In the genomic region with DNA sequence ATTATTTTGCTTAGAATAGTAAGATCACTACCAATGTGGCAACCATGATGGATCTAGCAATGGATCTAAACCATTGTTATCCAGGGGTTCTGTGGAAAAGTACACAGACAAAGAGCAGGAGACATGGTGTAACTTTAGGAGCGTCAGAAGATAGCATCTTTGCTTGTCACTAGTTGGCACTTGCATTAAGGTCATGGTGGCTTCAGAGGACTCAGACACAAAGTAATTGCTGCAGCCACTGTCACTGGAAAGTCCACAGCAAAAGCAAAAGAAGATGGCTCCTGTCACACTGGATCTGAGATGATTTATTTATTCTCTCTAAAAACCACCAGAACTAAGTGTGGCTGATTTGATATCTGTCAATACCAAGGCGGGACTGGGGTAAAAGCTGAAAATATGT, we compare ENCODE assay signal across 8 cellular contexts.
"Had no signal": no experiment of that assay in that cellular context is flagged by ENCODE, and none has a peak within 500 bp of the region (broad histone marks: within the 10 kb centered on the region; RNA-seq: fewer than 3 reads in every experiment).

No MANE protein-coding gene starts in this region.

- H3K27ac Mint-ChIP-seq: HFFc6 had no signal

- H3K4me3 Mint-ChIP-seq: HFFc6 had no signal

- ATAC-seq: HCT116, K562 had no signal

- H3K4me1 ChIP-seq: HAP-1 had no signal

- H3K36me3 ChIP-seq: HAP-1 had no signal

- DNase-seq: GOT3, H7, HFFc6, IMR-90, KG1 had no signal

- H3K4me3 ChIP-seq: HAP-1, K562 had no signal

- H3K9me3 ChIP-seq: HAP-1 had no signal
